Comparison of ENCODE assay signal across 21 cellular contexts in genomic region chr11:64296830-64297721, GRCh38. TPM values are rescaled to one million over a fixed set of nuclear protein-coding genes. Genes with fewer than 3 reads are reported as not detected.
"Had no signal": no experiment of that assay in that cellular context is flagged by ENCODE, and none has a peak within 500 bp of the region (broad histone marks: within the 10 kb centered on the region; RNA-seq: fewer than 3 reads in every experiment).

No MANE protein-coding gene starts in this region.

- H3K4me3 ChIP-seq: adrenal gland, gastroesophageal sphincter, lung, prostate gland, upper lobe of right lung had no signal

- ATAC-seq: gastroesophageal sphincter; left cardiac atrium; naive thymus-derived CD4-positive, alpha-beta T cell; T-cell; upper lobe of right lung had no signal

- H3K27ac ChIP-seq: adrenal gland, gastroesophageal sphincter, prostate gland, upper lobe of right lung, WERI-Rb-1 had no signal

- H3K36me3 Mint-ChIP-seq: naive thymus-derived CD4-positive, alpha-beta T cell; T-cell had no signal

- H3K9me3 Mint-ChIP-seq: activated T-helper 2 cell treated with anti-CD3 and anti-CD28 coated beads, Interferon-gamma antibody, Interleukin-2, Interleukin-4, amounts not matched to agents 10 μg/mL and 5 μg/mL and 100 μg/mL, durations not matched to agents 14 hours and 24 hours and 36 hours; T-cell had no signal

- H3K4me3 Mint-ChIP-seq: naive thymus-derived CD4-positive, alpha-beta T cell had no signal

- H3K9me3 ChIP-seq: adrenal gland, gastroesophageal sphincter, prostate gland, upper lobe of right lung had no signal

- H3K27ac Mint-ChIP-seq: activated T-helper 2 cell treated with anti-CD3 and anti-CD28 coated beads, Interferon-gamma antibody, Interleukin-2, Interleukin-4, amounts not matched to agents 10 μg/mL and 5 μg/mL and 100 μg/mL, durations not matched to agents 14 hours and 24 hours and 36 hours had no signal

- DNase-seq: activated CD4-positive, alpha-beta T cell treated with anti-CD3 and anti-CD28 coated beads for 48 hours; activated CD8-positive, alpha-beta memory T cell treated with anti-CD3 and anti-CD28 coated beads for 24 hours; activated naive CD4-positive, alpha-beta T cell treated with anti-CD3 and anti-CD28 coated beads, Interleukin-2, amount 50 U/mL, for 16 hours; adrenal gland; central memory CD4-positive, alpha-beta T cell; cortex of kidney; effector CD8-positive, alpha-beta T cell; left cardiac atrium; naive thymus-derived CD4-positive, alpha-beta T cell; stimulated activated CD4-positive, alpha-beta T cell treated with anti-CD3 and anti-CD28 coated beads, Interleukin-12 subunit alpha, Interleukin-12 subunit beta, amount 100 ng/mL, for 4 hours; stimulated activated CD4-positive, alpha-beta T cell treated with anti-CD3 and anti-CD28 coated beads, Interleukin-2, amount 100 ng/mL, for 48 hours; stimulated activated naive CD4-positive, alpha-beta T cell treated with Interleukin-2 at 50 U/mL for 16 hours; T-cell; upper lobe of right lung; WERI-Rb-1 had no signal

- H3K36me3 ChIP-seq: adrenal gland, gastroesophageal sphincter, prostate gland, upper lobe of right lung, WERI-Rb-1 had no signal

RNA-seq across cellular contexts. Expression of gene CATSPERZ, which starts 3.1 kb away (rescaled TPM):
- total RNA-seq: gastroesophageal sphincter, mononuclear cell, upper lobe of right lung had no signal
- polyA plus RNA-seq: fibroblast of lung; naive thymus-derived CD4-positive, alpha-beta T cell had no signal

RNA-seq across cellular contexts. Expression of gene KCNK4, which starts 6.0 kb away (rescaled TPM):
- total RNA-seq: activated T-helper 2 cell treated with anti-CD3 and anti-CD28 coated beads, Interferon-gamma antibody, Interleukin-2, Interleukin-4, amounts not matched to agents 10 μg/mL and 5 μg/mL and 100 μg/mL, durations not matched to agents 14 hours and 24 hours and 36 hours; fibroblast of lung; lung; mononuclear cell; prostate gland; upper lobe of right lung had no signal
- polyA plus RNA-seq: fibroblast of lung; naive thymus-derived CD4-positive, alpha-beta T cell had no signal
